ENCODE assay signal across 6 cellular contexts in the genomic region with DNA sequence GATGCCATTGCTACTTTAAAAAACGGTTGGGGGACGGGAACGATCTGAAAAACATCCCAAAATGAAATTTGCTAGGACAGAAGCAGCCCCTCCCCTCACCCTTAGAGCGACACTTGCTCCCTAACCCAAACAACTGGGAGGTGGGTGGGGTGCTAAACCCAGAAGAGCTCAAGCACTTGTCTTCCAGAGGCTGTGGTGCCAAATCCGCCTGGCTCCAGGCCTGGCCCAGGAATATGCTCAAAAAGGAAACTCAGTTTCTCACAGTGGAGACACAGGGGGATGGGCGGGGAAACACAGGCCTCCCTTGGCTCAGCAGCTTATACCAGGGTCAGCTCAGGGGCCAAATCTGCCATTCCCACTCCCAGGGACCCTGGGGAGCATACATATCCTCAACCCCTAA. TPM values are rescaled to one million over a fixed set of nuclear protein-coding genes. Genes with fewer than 3 reads are reported as not detected.
DNase-seq lines count a peak whose midpoint lies in the region; ATAC-seq and TF ChIP-seq lines count a peak whose summit lies in the region.

No MANE protein-coding gene starts in this region.

- DNase-seq in G401 (ENCODE audit: low spot score) (peak; percentile 46), adrenal gland (peak in 5 of 7 donors; percentile 35 to 75 (median 50))

- in situ Hi-C loops in G401 (cut with HindIII; ENCODE audit: low sequenced_read_pairs) = no loop called here

- intact Hi-C loops in adrenal gland (cut with DNase I) = no loop called here

- H3K9me3 ChIP-seq in adrenal gland (replicated peaks in 1 of 3) (no peaks in the 10 kb centered on the region), mononuclear cell (ENCODE audit: low read depth, low read length) (no peaks in the 10 kb centered on the region)

- H3K4me1 ChIP-seq in adrenal gland (replicated peaks in 1 of 2) = peaks cover 45 to 59% of the 10 kb centered on the region in 2 donors
- peaks cover 74% of the 10 kb centered on the region for H3K4me1 ChIP-seq in mononuclear cell (ENCODE audit: insufficient read depth, low read length)

- no peak for TF ChIP-seq CTCF in adrenal gland (IDR thresholded peaks at IDR 0.05)

- no peak for TF ChIP-seq POLR2A in adrenal gland (IDR thresholded peaks at IDR 0.05)

- 8 to 21% (median 13%) methylated on average over 4 to 6 of the region's 6 CpGs for WGBS in adrenal gland, 4 donors

- H3K27ac ChIP-seq in adrenal gland = peak overlapping the region in 4 of 5 donors; percentile 59 to 84 (median 69)

- no peak for ATAC-seq in GM18511 (IDR thresholded peaks at IDR 0.05; ENCODE audit: unreplicated experiment)
- ATAC-seq in GM21737 (IDR thresholded peaks at IDR 0.05; ENCODE audit: unreplicated experiment) = no peak
- ATAC-seq in GM18498 (IDR thresholded peaks at IDR 0.05; ENCODE audit: unreplicated experiment) = no peak

- peak overlapping the region in 2 of 4 donors; percentile 39 to 64 for H3K4me3 ChIP-seq in adrenal gland
- peak overlapping the region; percentile 78 for H3K4me3 ChIP-seq in mononuclear cell (ENCODE audit: low read length)

- H3K27me3 ChIP-seq in adrenal gland (no peaks in the 10 kb centered on the region), mononuclear cell (ENCODE audit: insufficient read depth, low read length) (no peaks in the 10 kb centered on the region)

- peaks cover 0 to 16% of the 10 kb centered on the region in 2 donors for H3K36me3 ChIP-seq in adrenal gland (replicated peaks in 1 of 2)

RNA-seq across cellular contexts. Expression of gene PBXIP1, which starts 0.7 kb away (rescaled TPM):
- total RNA-seq in G401 (2014; rRNA removed; shearing (Covaris generic)) = 25.9 and 36.5 TPM in 2 replicates
- 100 to 1,000 TPM; 120 to 342 (median 271) TPM for total RNA-seq in adrenal gland
- polyA plus RNA-seq in adrenal gland = 100 to 1,000 TPM in 2 of 3 donors, 10 to 100 TPM in 1; 97.0 to 184 (median 110) TPM
- total RNA-seq in mononuclear cell = 125 TPM

RNA-seq across cellular contexts. Expression of gene PYGO2, which starts 5.0 kb away (rescaled TPM):
- total RNA-seq in G401 (2014; rRNA removed; shearing (Covaris generic)) = 16.9 and 24.2 TPM in 2 replicates
- 10 to 100 TPM; 26.2 to 61.1 (median 43.4) TPM for total RNA-seq in adrenal gland
- polyA plus RNA-seq in adrenal gland = 10 to 100 TPM; 28.2 to 44.1 (median 29.2) TPM
- total RNA-seq in mononuclear cell = 13.4 TPM

RNA-seq across cellular contexts. Expression of gene SHC1, which starts 14.0 kb away (rescaled TPM):
- total RNA-seq in G401 (2014; rRNA removed; shearing (Covaris generic)) = 204 and 265 TPM in 2 replicates
- total RNA-seq in adrenal gland (100 to 1,000 TPM in 7 of 8 donors, 10 to 100 TPM in 1; 86.2 to 240 (median 126) TPM), mononuclear cell (22.2 TPM)
- polyA plus RNA-seq in adrenal gland = 100 to 1,000 TPM; 167 to 260 (median 249) TPM

RNA-seq across cellular contexts. Expression of gene CKS1B, which starts 17.9 kb away (rescaled TPM):
- total RNA-seq in G401 (2014; rRNA removed; shearing (Covaris generic)) = 187 and 192 TPM in 2 replicates
- total RNA-seq in adrenal gland (10 to 100 TPM; 23.2 to 41.4 (median 29.5) TPM), mononuclear cell (5.9 TPM)
- polyA plus RNA-seq in adrenal gland = 10 to 100 TPM; 12.4 to 51.0 (median 22.3) TPM

RNA-seq across cellular contexts. Expression of gene PMVK, which starts 20.0 kb away (rescaled TPM):
- total RNA-seq in G401 (2014; rRNA removed; shearing (Covaris generic)) = 66.5 and 70.3 TPM in 2 replicates
- total RNA-seq in adrenal gland = 10 to 100 TPM; 12.6 to 70.0 (median 43.4) TPM
- 10 to 100 TPM; 41.4 to 45.1 (median 42.1) TPM for polyA plus RNA-seq in adrenal gland
- 2.1 TPM for total RNA-seq in mononuclear cell
